Comparison of ENCODE assay signal across 1 cellular context in genomic region chr14:69101331-69101826, GRCh38.
A peak's percentile ranks its signal among the peaks of the same experiment; 100 is the strongest.
TF ChIP-seq lines count a peak whose summit lies in the region.

No MANE protein-coding gene starts in this region.

TF ChIP-seq in K562, 482 proteins besides CTCF, POLR2A, EP300 and RAD21 (continued from another document and continues in another):
- TF ChIP-seq ZNF764 (CRISPR knock-in tag; IDR thresholded peaks at IDR 0.05; ENCODE audit: low read depth) (no peak), CBX2 (IDR thresholded peaks at IDR 0.05; ENCODE audit: insufficient read depth, low read length, poor library complexity, severe bottlenecking) (no peak), GATAD2A (IDR thresholded peaks at IDR 0.05) (peak; percentile 45; the same call in 1 of the 2 replicates), PYGO2 (tag; IDR thresholded peaks at IDR 0.05) (0 out of 2 replicates have a peak, but pooled peaks have one; percentile 27), EHMT2 (IDR thresholded peaks at IDR 0.05) (peak; percentile 57; the same call in 1 of the 2 replicates), HSF4 (CRISPR knock-in tag; IDR thresholded peaks at IDR 0.05; ENCODE audit: borderline replicate concordance) (no peak), ZBTB43 (CRISPR knock-in tag; IDR thresholded peaks at IDR 0.05) (no peak), ARHGAP35 (IDR thresholded peaks at IDR 0.05; ENCODE audit: partially characterized antibody) (no peak), SMARCA4 (IDR thresholded peaks at IDR 0.05) (peak; percentile 75), USF1 (CRISPR knock-in tag; IDR thresholded peaks at IDR 0.05) (no peak), WHSC1 (IDR thresholded peaks at IDR 0.05; ENCODE audit: low read length) (no peak), MEIS2 (IDR thresholded peaks at IDR 0.05; ENCODE audit: partially characterized antibody) (peak; percentile 83), NFIC (IDR thresholded peaks at IDR 0.05) (peak; percentile 31; the same call in 1 of the 2 replicates), MYBL2 (IDR thresholded peaks at IDR 0.05; ENCODE audit: low read depth) (no peak), MYBL2 (CRISPR knock-in tag; IDR thresholded peaks at IDR 0.05; ENCODE audit: borderline replicate concordance) (no peak), FOXJ2 (tag; IDR thresholded peaks at IDR 0.05) (0 out of 2 replicates have a peak, but pooled peaks have one; percentile 23), ILF3 (IDR thresholded peaks at IDR 0.05; ENCODE audit: borderline replicate concordance) (no peak), SP1 (CRISPR knock-in tag; IDR thresholded peaks at IDR 0.05) (no peak), ZNF785 (CRISPR knock-in tag; IDR thresholded peaks at IDR 0.05) (no peak), STAT6 (CRISPR knock-in tag; IDR thresholded peaks at IDR 0.05) (no peak), TARDBP (IDR thresholded peaks at IDR 0.05) (no peak), BDP1 (IDR thresholded peaks at IDR 0.05; ENCODE audit: insufficient read depth, insufficient read length) (no peak), DACH1 (IDR thresholded peaks at IDR 0.05; ENCODE audit: partially characterized antibody) (no peak), CBX3 (IDR thresholded peaks at IDR 0.05; ENCODE audit: borderline replicate concordance in 1 of 2, low read length in 2 of 2) (no peak), EP400 (IDR thresholded peaks at IDR 0.05) (peak; percentile 73), TGIF2 (CRISPR knock-in tag; IDR thresholded peaks at IDR 0.05) (no peak), ZNF76 (CRISPR knock-in tag; IDR thresholded peaks at IDR 0.05; ENCODE audit: borderline replicate concordance) (no peak), E4F1 (CRISPR knock-in tag; IDR thresholded peaks at IDR 0.05; ENCODE audit: borderline replicate concordance) (no peak), PREB (CRISPR knock-in tag; IDR thresholded peaks at IDR 0.05) (no peak), NFIX (CRISPR knock-in tag; IDR thresholded peaks at IDR 0.05; ENCODE audit: low read depth) (no peak), POLR2H (tag; IDR thresholded peaks at IDR 0.05; ENCODE audit: low read depth) (no peak; the same call in 1 of the 2 replicates), BCL6 (CRISPR knock-in tag; IDR thresholded peaks at IDR 0.05) (no peak), FOXA1 (IDR thresholded peaks at IDR 0.05; ENCODE audit: borderline replicate concordance) (no peak), ZNF766 (CRISPR knock-in tag; conservative IDR thresholded peaks at IDR 0.05) (no peak; the same call in 1 of the 2 replicates), ZNF79 (CRISPR knock-in tag; IDR thresholded peaks at IDR 0.05; ENCODE audit: low read depth) (no peak), KLF6 (CRISPR knock-in tag; IDR thresholded peaks at IDR 0.05; ENCODE audit: borderline replicate concordance) (peak; percentile 58; the same call in 1 of the 2 replicates), LEF1 (IDR thresholded peaks at IDR 0.05) (peak; percentile 48; the same call in 1 of the 2 replicates), ZC3H11A (IDR thresholded peaks at IDR 0.05; ENCODE audit: low read depth, low read length) (no peak), CHD2 (IDR thresholded peaks at IDR 0.05; ENCODE audit: low read depth, low read length) (no peak)
- TF ChIP-seq, protein P1, sequence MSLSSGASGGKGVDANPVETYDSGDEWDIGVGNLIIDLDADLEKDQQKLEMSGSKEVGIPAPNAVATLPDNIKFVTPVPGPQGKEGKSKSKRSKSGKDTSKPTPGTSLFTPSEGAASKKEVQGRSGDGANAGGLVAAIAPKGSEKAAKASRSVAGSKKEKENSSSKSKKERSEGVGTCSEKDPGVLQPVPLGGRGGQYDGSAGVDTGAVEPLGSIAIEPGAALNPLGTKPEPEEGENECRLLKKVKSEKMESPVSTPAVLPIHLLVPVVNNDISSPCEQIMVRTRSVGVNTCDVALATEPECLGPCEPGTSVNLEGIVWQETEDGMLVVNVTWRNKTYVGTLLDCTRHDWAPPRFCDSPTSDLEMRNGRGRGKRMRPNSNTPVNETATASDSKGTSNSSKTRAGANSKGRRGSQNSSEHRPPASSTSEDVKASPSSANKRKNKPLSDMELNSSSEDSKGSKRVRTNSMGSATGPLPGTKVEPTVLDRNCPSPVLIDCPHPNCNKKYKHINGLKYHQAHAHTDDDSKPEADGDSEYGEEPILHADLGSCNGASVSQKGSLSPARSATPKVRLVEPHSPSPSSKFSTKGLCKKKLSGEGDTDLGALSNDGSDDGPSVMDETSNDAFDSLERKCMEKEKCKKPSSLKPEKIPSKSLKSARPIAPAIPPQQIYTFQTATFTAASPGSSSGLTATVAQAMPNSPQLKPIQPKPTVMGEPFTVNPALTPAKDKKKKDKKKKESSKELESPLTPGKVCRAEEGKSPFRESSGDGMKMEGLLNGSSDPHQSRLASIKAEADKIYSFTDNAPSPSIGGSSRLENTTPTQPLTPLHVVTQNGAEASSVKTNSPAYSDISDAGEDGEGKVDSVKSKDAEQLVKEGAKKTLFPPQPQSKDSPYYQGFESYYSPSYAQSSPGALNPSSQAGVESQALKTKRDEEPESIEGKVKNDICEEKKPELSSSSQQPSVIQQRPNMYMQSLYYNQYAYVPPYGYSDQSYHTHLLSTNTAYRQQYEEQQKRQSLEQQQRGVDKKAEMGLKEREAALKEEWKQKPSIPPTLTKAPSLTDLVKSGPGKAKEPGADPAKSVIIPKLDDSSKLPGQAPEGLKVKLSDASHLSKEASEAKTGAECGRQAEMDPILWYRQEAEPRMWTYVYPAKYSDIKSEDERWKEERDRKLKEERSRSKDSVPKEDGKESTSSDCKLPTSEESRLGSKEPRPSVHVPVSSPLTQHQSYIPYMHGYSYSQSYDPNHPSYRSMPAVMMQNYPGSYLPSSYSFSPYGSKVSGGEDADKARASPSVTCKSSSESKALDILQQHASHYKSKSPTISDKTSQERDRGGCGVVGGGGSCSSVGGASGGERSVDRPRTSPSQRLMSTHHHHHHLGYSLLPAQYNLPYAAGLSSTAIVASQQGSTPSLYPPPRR (CRISPR knock-in tag; IDR thresholded peaks at IDR 0.05; ENCODE audit: borderline replicate concordance) = no peak
- TF ChIP-seq, protein P2, sequence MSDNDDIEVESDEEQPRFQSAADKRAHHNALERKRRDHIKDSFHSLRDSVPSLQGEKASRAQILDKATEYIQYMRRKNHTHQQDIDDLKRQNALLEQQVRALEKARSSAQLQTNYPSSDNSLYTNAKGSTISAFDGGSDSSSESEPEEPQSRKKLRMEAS (CRISPR knock-in tag; IDR thresholded peaks at IDR 0.05) = no peak
- TF ChIP-seq, protein P3, sequence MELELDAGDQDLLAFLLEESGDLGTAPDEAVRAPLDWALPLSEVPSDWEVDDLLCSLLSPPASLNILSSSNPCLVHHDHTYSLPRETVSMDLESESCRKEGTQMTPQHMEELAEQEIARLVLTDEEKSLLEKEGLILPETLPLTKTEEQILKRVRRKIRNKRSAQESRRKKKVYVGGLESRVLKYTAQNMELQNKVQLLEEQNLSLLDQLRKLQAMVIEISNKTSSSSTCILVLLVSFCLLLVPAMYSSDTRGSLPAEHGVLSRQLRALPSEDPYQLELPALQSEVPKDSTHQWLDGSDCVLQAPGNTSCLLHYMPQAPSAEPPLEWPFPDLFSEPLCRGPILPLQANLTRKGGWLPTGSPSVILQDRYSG (tag; conservative IDR thresholded peaks at IDR 0.05; ENCODE audit: low read depth) = no peak
- TF ChIP-seq, protein P4, sequence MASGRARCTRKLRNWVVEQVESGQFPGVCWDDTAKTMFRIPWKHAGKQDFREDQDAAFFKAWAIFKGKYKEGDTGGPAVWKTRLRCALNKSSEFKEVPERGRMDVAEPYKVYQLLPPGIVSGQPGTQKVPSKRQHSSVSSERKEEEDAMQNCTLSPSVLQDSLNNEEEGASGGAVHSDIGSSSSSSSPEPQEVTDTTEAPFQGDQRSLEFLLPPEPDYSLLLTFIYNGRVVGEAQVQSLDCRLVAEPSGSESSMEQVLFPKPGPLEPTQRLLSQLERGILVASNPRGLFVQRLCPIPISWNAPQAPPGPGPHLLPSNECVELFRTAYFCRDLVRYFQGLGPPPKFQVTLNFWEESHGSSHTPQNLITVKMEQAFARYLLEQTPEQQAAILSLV (tag; IDR thresholded peaks at IDR 0.05) = peak; percentile 85
